ENCODE assay signal across 8 cellular contexts in genomic region chr1:145287556-145287953, GRCh38. TPM values are rescaled to one million over a fixed set of nuclear protein-coding genes. Genes with fewer than 3 reads are reported as not detected.
DNase-seq lines count a peak whose midpoint lies in the region; ATAC-seq and TF ChIP-seq lines count a peak whose summit lies in the region.
"Not testable (repeated sequence)": the region's sequence is repeated elsewhere in the genome, so short reads cannot be mapped to it uniquely, and the experiment has no call there.

No MANE protein-coding gene starts in this region.

- not testable (repeated sequence) for H3K27me3 Mint-ChIP-seq in CD14-positive monocyte (ENCODE audit: low read depth in 3 of 3); activated T-helper 17 cell treated with anti-CD3 and anti-CD28 coated beads, Interleukin-2, amount 50 U/mL, for 72 hours

- H3K9me3 ChIP-seq in ectodermal cell (ENCODE audit: control insufficient read depth, low read length); ovary: not testable (repeated sequence)

- intact Hi-C loops in CD14-positive monocyte (cut with micrococcal nuclease); ovary (cut with DNase I): not testable (repeated sequence)

- H3K4me3 ChIP-seq in ectodermal cell (ENCODE audit: insufficient read depth, low read depth, low read length) (peak overlapping the region; percentile 37), ovary (peak overlapping the region; percentile 22)

- H3K4me1 Mint-ChIP-seq in CD14-positive monocyte; activated T-helper 17 cell treated with anti-CD3 and anti-CD28 coated beads, Interleukin-2, amount 50 U/mL, for 72 hours: not testable (repeated sequence)

- H3K36me3 Mint-ChIP-seq in CD14-positive monocyte, result not testable (repeated sequence)
- H3K36me3 Mint-ChIP-seq in activated T-helper 17 cell treated with anti-CD3 and anti-CD28 coated beads, Interleukin-2, amount 50 U/mL, for 72 hours (ENCODE audit: low read depth), result peaks cover 12% of the 10 kb centered on the region

- H3K27ac ChIP-seq in ectodermal cell (ENCODE audit: insufficient read depth, low read depth, low read length, poor library complexity, severe bottlenecking); ovary: not testable (repeated sequence)

- not testable (repeated sequence) for H3K36me3 ChIP-seq in ectodermal cell (ENCODE audit: control insufficient read depth, insufficient read depth, low read length); ovary

- H3K27me3 ChIP-seq in ectodermal cell (ENCODE audit: control insufficient read depth, insufficient read depth, low read length, poor library complexity, severe bottlenecking); ovary: not testable (repeated sequence)

- WGBS in ectodermal cell, 2 experiments, result 0 to 1% methylated on average over 21 to 22 of the region's 24 CpGs
- WGBS in ovary, 3 donors, result 1 to 2% (median 1%) methylated on average over 14 to 22 of the region's 24 CpGs

- not testable (repeated sequence) for TF ChIP-seq POLR2A in ovary (IDR thresholded peaks at IDR 0.05)

- not testable (repeated sequence) for ATAC-seq in activated T-helper 17 cell treated with anti-CD3 and anti-CD28 coated beads, Interleukin-2, amount 50 U/mL, for 72 hours (replicated peaks)

- H3K4me1 ChIP-seq in ectodermal cell (ENCODE audit: control insufficient read depth, insufficient read depth, low read length); ovary (ENCODE audit: insufficient read depth): not testable (repeated sequence)

- not testable (repeated sequence) for H3K27ac Mint-ChIP-seq in CD14-positive monocyte
- H3K27ac Mint-ChIP-seq in activated T-helper 17 cell treated with anti-CD3 and anti-CD28 coated beads, Interleukin-2, amount 50 U/mL, for 72 hours, result peak overlapping the region; percentile 95

- peak overlapping the region; percentile 82 to 92 for H3K4me3 Mint-ChIP-seq in CD14-positive monocyte
- H3K4me3 Mint-ChIP-seq in activated T-helper 17 cell treated with anti-CD3 and anti-CD28 coated beads, Interleukin-2, amount 50 U/mL, for 72 hours, result peak overlapping the region; percentile 75

- not testable (repeated sequence) for H3K9me3 Mint-ChIP-seq in CD14-positive monocyte; activated T-helper 17 cell treated with anti-CD3 and anti-CD28 coated beads, Interleukin-2, amount 50 U/mL, for 72 hours

- DNase-seq in CD14-positive monocyte (ENCODE audit: low spot score) (peak; percentile 43), HT-29 (ENCODE audit: low spot score) (peak; percentile 59), SW480 (ENCODE audit: low spot score) (peak; percentile 83), iPS-NIHi11 (ENCODE audit: low spot score) (peak; percentile 10), ovary (peak; percentile 15 to 67 (median 50))
- peak; percentile 89 for DNase-seq in stimulated activated CD8-positive, alpha-beta memory T cell treated with anti-CD3 and anti-CD28 coated beads, Interleukin-4, amount 100 ng/mL, for 48 hours

- not testable (repeated sequence) for TF ChIP-seq CTCF in CD14-positive monocyte (IDR thresholded peaks at IDR 0.05); ovary (IDR thresholded peaks at IDR 0.05)

- TF ChIP-seq EP300 in ovary (IDR thresholded peaks at IDR 0.05), result not testable (repeated sequence)

RNA-seq across cellular contexts. Expression of gene PPIAL4D, which starts 45.6 kb away (rescaled TPM):
- polyA plus RNA-seq in CD14-positive monocyte, result not detected
- total RNA-seq in HT-29 (2014; rRNA removed; shearing (Covaris generic)), result not detected in 2 replicates
- total RNA-seq in activated T-helper 17 cell treated with anti-CD3 and anti-CD28 coated beads, Interleukin-2, amount 50 U/mL, for 72 hours, result not detected
- polyA plus RNA-seq in ectodermal cell (2013, experiment 1 of 4), result not detected
- polyA plus RNA-seq in ectodermal cell (2013, experiment 2 of 4), result not detected
- not detected for polyA plus RNA-seq in ectodermal cell (2013, experiment 3 of 4)
- polyA plus RNA-seq in ectodermal cell (2013, experiment 4 of 4), result not detected
- not detected for total RNA-seq in ovary
- polyA plus RNA-seq in ovary, result not detected

Comparison
In these comparisons a context has a peak if more than half of its experiments do, and no peak if none do; other contexts are left out.
1. DNase-seq: peak in every context shown above with its lines; median percentile 89 in stimulated activated CD8-positive, alpha-beta memory T cell treated with anti-CD3 and anti-CD28 coated beads, Interleukin-4, amount 100 ng/mL, for 48 hours; 83 in SW480; 59 in HT-29; 50 in ovary; 43 in CD14-positive monocyte; 10 in iPS-NIHi11.